ENCODE assay signal across 8 cellular contexts in genomic region chr12:2891240-2892053, GRCh38. TPM values are rescaled to one million over a fixed set of nuclear protein-coding genes. Genes with fewer than 3 reads are reported as not detected.
DNase-seq lines count a peak whose midpoint lies in the region; ATAC-seq and TF ChIP-seq lines count a peak whose summit lies in the region.

No MANE protein-coding gene starts in this region.

- H3K36me3 ChIP-seq in fibroblast of lung (ENCODE audit: control insufficient read depth, insufficient read depth, low read length) = no peaks in the 10 kb centered on the region

- H3K27me3 ChIP-seq in fibroblast of lung (ENCODE audit: control insufficient read depth, insufficient read depth, low read length) = no peaks in the 10 kb centered on the region

- H4K20me1 ChIP-seq in fibroblast of lung (ENCODE audit: control insufficient read depth, extremely low read depth, insufficient read depth, low read length) = no peaks in the 10 kb centered on the region

- no peaks in the 10 kb centered on the region for H3K9me3 ChIP-seq in fibroblast of lung (ENCODE audit: control insufficient read depth, insufficient read depth, low read depth, low read length)

- peak overlapping the region; percentile 66 for H3K27ac Mint-ChIP-seq in activated CD8-positive, alpha-beta T cell treated with anti-CD3 and anti-CD28 coated beads, Interleukin-2, amount 10 ng/mL, durations not matched to agents 7 days and 5 days

- CTCF ChIA-PET in activated CD8-positive, alpha-beta T cell treated with anti-CD3 and anti-CD28 coated beads, Interleukin-2, amount 10 ng/mL, durations not matched to agents 7 days and 5 days (lab: Charles Lee) = interaction anchor here (1.0 to 1.2 kb wide), 2 partner anchors 12 to 53 kb away, joined by 3 read pairs; no protein-coding TSS in a partner anchor

- H3K4me1 Mint-ChIP-seq in activated CD8-positive, alpha-beta T cell treated with anti-CD3 and anti-CD28 coated beads, Interleukin-2, amount 10 ng/mL, durations not matched to agents 7 days and 5 days (ENCODE audit: low read depth) = peaks cover 45% of the 10 kb centered on the region

- peak overlapping the region; percentile 92 for H3K27ac ChIP-seq in fibroblast of lung (ENCODE audit: insufficient read depth, low read length)

- ATAC-seq in GM21825 (IDR thresholded peaks at IDR 0.05; ENCODE audit: unreplicated experiment) (peak; percentile 29), GM19324 (IDR thresholded peaks at IDR 0.05; ENCODE audit: low FRiP score, unreplicated experiment) (no peak)
- peak; percentile 25 for ATAC-seq in activated CD8-positive, alpha-beta T cell treated with anti-CD3 and anti-CD28 coated beads, Interleukin-2, amount 10 ng/mL, durations not matched to agents 7 days and 5 days

- H3K79me2 ChIP-seq in fibroblast of lung (ENCODE audit: control insufficient read depth, insufficient read depth, low read length) = peaks cover 39% of the 10 kb centered on the region

- peaks cover 28% of the 10 kb centered on the region for H3K36me3 Mint-ChIP-seq in activated CD8-positive, alpha-beta T cell treated with anti-CD3 and anti-CD28 coated beads, Interleukin-2, amount 10 ng/mL, durations not matched to agents 7 days and 5 days (ENCODE audit: low read depth)

- H3K4me3 Mint-ChIP-seq in activated CD8-positive, alpha-beta T cell treated with anti-CD3 and anti-CD28 coated beads, Interleukin-2, amount 10 ng/mL, durations not matched to agents 7 days and 5 days = peak overlapping the region; percentile 93

- peak overlapping the region; percentile 83 for H3K4me2 ChIP-seq in fibroblast of lung (ENCODE audit: extremely low read depth, insufficient read depth, low read length)

- TF ChIP-seq CTCF in NB4 (IDR thresholded peaks at IDR 0.05; ENCODE audit: low read depth, low read length) (no peak), fibroblast of lung (conservative IDR thresholded peaks at IDR 0.05 in 1 of 2, IDR thresholded peaks at IDR 0.05 in 1 of 2; ENCODE audit: low read depth in 1 of 2, low read length in 2 of 2) (no peak)

- POLR2A ChIA-PET in activated CD8-positive, alpha-beta T cell treated with anti-CD3 and anti-CD28 coated beads, Interleukin-2, amount 10 ng/mL, durations not matched to agents 7 days and 5 days (lab: Charles Lee) = interaction anchor here (2.1 kb wide), 1 partner anchor 14 kb away, joined by 21 read pairs; the partner anchor contains the start of genes FOXM1 and RHNO1

- peaks cover 5% of the 10 kb centered on the region for H3K4me1 ChIP-seq in fibroblast of lung (ENCODE audit: control insufficient read depth, extremely low read depth, insufficient read depth, low read length)

- no peaks in the 10 kb centered on the region for H3K9me3 Mint-ChIP-seq in activated CD8-positive, alpha-beta T cell treated with anti-CD3 and anti-CD28 coated beads, Interleukin-2, amount 10 ng/mL, durations not matched to agents 7 days and 5 days (ENCODE audit: insufficient read depth)

- H3K9ac ChIP-seq in fibroblast of lung (ENCODE audit: insufficient read depth, low read length) = peak overlapping the region; percentile 92

- H3K4me3 ChIP-seq in NB4 (ENCODE audit: low read depth, low read length) = peak overlapping the region; percentile 69
- peak overlapping the region; percentile 80 to 92 (median 90) for H3K4me3 ChIP-seq in fibroblast of lung (replicated peaks in 1 of 4; ENCODE audit: control extremely low read depth in 1 of 4, insufficient read depth in 1 of 4, low read depth in 3 of 4, low read length in 4 of 4)

- H2AFZ ChIP-seq in fibroblast of lung (ENCODE audit: low read length) = peak overlapping the region; percentile 7

- DNase-seq in DMS 273 treated with DMSO at 0.1 percent for 48 hours (lab: John Stamatoyannopoulos, UW) = peak; percentile 16
- DNase-seq in NB4 (ENCODE audit: low read depth) = peak; percentile 52
- peak; percentile 45 for DNase-seq in activated CD8-positive, alpha-beta T cell treated with anti-CD3 and anti-CD28 coated beads, Interleukin-2, amount 10 ng/mL, durations not matched to agents 7 days and 5 days
- peak; percentile 60 to 70 for DNase-seq in fibroblast of lung (ENCODE audit: low read depth in 2 of 2)
- DNase-seq in myocyte (ENCODE audit: low read depth) = peak; percentile 72
- peak; percentile 55 for DNase-seq in ureter (ENCODE audit: low spot score)

- no peaks in the 10 kb centered on the region for H3K27me3 Mint-ChIP-seq in activated CD8-positive, alpha-beta T cell treated with anti-CD3 and anti-CD28 coated beads, Interleukin-2, amount 10 ng/mL, durations not matched to agents 7 days and 5 days (ENCODE audit: low read depth)

- TF ChIP-seq POLR2A in NB4 (IDR thresholded peaks at IDR 0.05; ENCODE audit: extremely low read depth, insufficient read length) = no peak

RNA-seq across cellular contexts. Expression of gene TULP3, which starts 0.8 kb away (rescaled TPM):
- total RNA-seq in activated CD8-positive, alpha-beta T cell treated with anti-CD3 and anti-CD28 coated beads, Interleukin-2, amount 10 ng/mL, durations not matched to agents 7 days and 5 days = 10 to 100 TPM in 1 of 2 experiments, 1 to 10 TPM in 1; 9.2 to 10.5 TPM
- total RNA-seq in fibroblast of lung (30.0 and 39.3 TPM in 2 replicates), myocyte (35.0 and 39.3 TPM in 2 replicates), ureter (13.2 TPM)
- polyA plus RNA-seq in fibroblast of lung = 47.0 and 54.4 TPM in 2 replicates
- polyA plus RNA-seq in fibroblast of lung (2012) = 36.0 and 38.3 TPM in 2 replicates
- 48.9 and 79.1 TPM in 2 replicates for polyA minus RNA-seq in fibroblast of lung (ENCODE audit: low replicate concordance)
- polyA plus RNA-seq in myocyte (2012) = 30.4 TPM

RNA-seq across cellular contexts. Expression of gene RHNO1, which starts 14.4 kb away (rescaled TPM):
- total RNA-seq in activated CD8-positive, alpha-beta T cell treated with anti-CD3 and anti-CD28 coated beads, Interleukin-2, amount 10 ng/mL, durations not matched to agents 7 days and 5 days = 10 to 100 TPM; 56.9 to 65.9 TPM
- total RNA-seq in fibroblast of lung = 16.7 and 29.7 TPM in 2 replicates
- polyA plus RNA-seq in fibroblast of lung = 33.2 and 42.5 TPM in 2 replicates
- polyA plus RNA-seq in fibroblast of lung (2012) = 20.5 and 30.2 TPM in 2 replicates
- polyA minus RNA-seq in fibroblast of lung (ENCODE audit: low replicate concordance) = 24.6 and 36.5 TPM in 2 replicates
- total RNA-seq in myocyte = 23.2 and 24.3 TPM in 2 replicates
- 23.0 TPM for polyA plus RNA-seq in myocyte (2012)
- total RNA-seq in ureter = 20.1 TPM

RNA-seq across cellular contexts. Expression of gene FOXM1, which starts 14.5 kb away (rescaled TPM):
- 100 to 1,000 TPM; 138 to 142 TPM for total RNA-seq in activated CD8-positive, alpha-beta T cell treated with anti-CD3 and anti-CD28 coated beads, Interleukin-2, amount 10 ng/mL, durations not matched to agents 7 days and 5 days
- total RNA-seq in fibroblast of lung (1.3 and 7.3 TPM in 2 replicates), myocyte (0.94 and 1.3 TPM in 2 replicates), ureter (1.3 TPM)
- polyA plus RNA-seq in fibroblast of lung = 14.6 and 71.3 TPM in 2 replicates
- 18.3 and 69.2 TPM in 2 replicates for polyA plus RNA-seq in fibroblast of lung (2012)
- 39.8 and 156 TPM in 2 replicates for polyA minus RNA-seq in fibroblast of lung (ENCODE audit: low replicate concordance)
- polyA plus RNA-seq in myocyte (2012) = 1.5 TPM

RNA-seq across cellular contexts. Expression of gene TEX52, which starts 34.6 kb away (rescaled TPM):
- total RNA-seq in activated CD8-positive, alpha-beta T cell treated with anti-CD3 and anti-CD28 coated beads, Interleukin-2, amount 10 ng/mL, durations not matched to agents 7 days and 5 days = under 1 TPM; 0.29 to 0.40 TPM
- not detected in 2 replicates for total RNA-seq in fibroblast of lung
- not detected in 2 replicates for polyA plus RNA-seq in fibroblast of lung
- not detected in 2 replicates for polyA plus RNA-seq in fibroblast of lung (2012)
- polyA minus RNA-seq in fibroblast of lung (ENCODE audit: low replicate concordance) = not detected in 2 replicates
- total RNA-seq in myocyte = not detected in 2 replicates
- polyA plus RNA-seq in myocyte (2012) = 0.97 TPM
- total RNA-seq in ureter = not detected

RNA-seq across cellular contexts. Expression of gene NRIP2, which starts 56.6 kb away (rescaled TPM):
- total RNA-seq in activated CD8-positive, alpha-beta T cell treated with anti-CD3 and anti-CD28 coated beads, Interleukin-2, amount 10 ng/mL, durations not matched to agents 7 days and 5 days = not detected
- under 0.01 and 0.17 TPM in 2 replicates for total RNA-seq in fibroblast of lung
- 0.08 and 0.21 TPM in 2 replicates for polyA plus RNA-seq in fibroblast of lung
- 0.44 and 0.58 TPM in 2 replicates for polyA plus RNA-seq in fibroblast of lung (2012)
- 0.35 and 2.8 TPM in 2 replicates for polyA minus RNA-seq in fibroblast of lung (ENCODE audit: low replicate concordance)
- 0.64 and 2.1 TPM in 2 replicates for total RNA-seq in myocyte
- polyA plus RNA-seq in myocyte (2012) = 1.0 TPM
- total RNA-seq in ureter = 3.6 TPM

Comparison
In these comparisons a context has a peak if more than half of its experiments do, and no peak if none do; other contexts are left out.
1. DNase-seq: peak in every context shown above with its lines; median percentile 72 in myocyte; 65 in fibroblast of lung; 55 in ureter; 52 in NB4; 45 in activated CD8-positive, alpha-beta T cell treated with anti-CD3 and anti-CD28 coated beads, Interleukin-2, amount 10 ng/mL, durations not matched to agents 7 days and 5 days; 16 in DMS 273 treated with DMSO at 0.1 percent for 48 hours.
2. RNA of gene FOXM1, which starts 14.5 kb away (total RNA-seq): 138 to 142 TPM in activated CD8-positive, alpha-beta T cell treated with anti-CD3 and anti-CD28 coated beads, Interleukin-2, amount 10 ng/mL, durations not matched to agents 7 days and 5 days; 1.3 to 7.3 TPM in fibroblast of lung, 1.3 TPM in ureter (single experiment) and 0.94 to 1.3 TPM in myocyte; every median in the first group is over 10 times any median in the second.